In genomic region chr5:155726267-155726666, GRCh38 we compare ENCODE assay signal across 1 cellular context.
TF ChIP-seq lines count a peak whose summit lies in the region.

No MANE protein-coding gene starts in this region.

TF ChIP-seq in K562, 482 proteins besides CTCF, POLR2A, EP300 and RAD21 (continued from another document):
- no peak for TF ChIP-seq TSHZ1 (CRISPR knock-in tag; IDR thresholded peaks at IDR 0.05)
TF ChIP-seq in K562: peak in this region for 2.
